In the genomic region with DNA sequence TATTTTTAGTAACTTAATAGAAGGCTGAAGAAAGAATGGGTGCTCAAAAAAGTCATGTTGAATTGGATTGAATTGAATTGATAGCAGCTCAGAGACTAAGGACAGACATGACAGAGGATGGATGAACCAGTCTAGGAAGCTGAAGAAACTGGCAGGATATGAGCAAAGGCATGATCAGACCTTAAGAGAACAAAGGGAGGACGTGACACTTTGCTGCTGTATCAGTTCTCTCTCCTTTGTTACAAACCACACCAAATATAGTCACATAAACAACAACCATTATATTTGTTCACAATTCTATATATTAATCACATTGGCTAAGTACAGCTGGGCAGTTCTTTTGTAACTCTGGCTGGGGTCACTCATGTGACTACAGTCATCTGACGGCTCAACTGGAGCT, we compare ENCODE assay signal across 23 cellular contexts.
"Had no signal": no experiment of that assay in that cellular context is flagged by ENCODE, and none has a peak within 500 bp of the region (broad histone marks: within the 10 kb centered on the region; RNA-seq: fewer than 3 reads in every experiment).

No MANE protein-coding gene starts in this region.

- ATAC-seq: activated CD8-positive, alpha-beta T cell treated with anti-CD3 and anti-CD28 coated beads, Interleukin-2, amount 10 ng/mL, durations not matched to agents 7 days and 5 days; activated T-cell treated with anti-CD3 and anti-CD28 coated beads, Interleukin-2, amount 50 U/mL, for 4 hours; body of pancreas; left colon; pancreas; sciatic nerve had no signal

- H3K9me3 Mint-ChIP-seq: activated CD4-positive, alpha-beta T cell treated with anti-CD3 and anti-CD28 coated beads, Interleukin-2, amount 10 ng/mL, durations not matched to agents 7 days and 5 days; activated naive CD4-positive, alpha-beta T cell treated with anti-CD3 and anti-CD28 coated beads for 36 hours; activated T-cell treated with anti-CD3 and anti-CD28 coated beads, Interleukin-2, amount 50 U/mL, for 4 hours; central memory CD8-positive, alpha-beta T cell had no signal

- H3K4me1 Mint-ChIP-seq: activated CD4-positive, alpha-beta T cell treated with anti-CD3 and anti-CD28 coated beads, Interleukin-2, amount 10 ng/mL, durations not matched to agents 7 days and 5 days; central memory CD8-positive, alpha-beta T cell had no signal

- H3K27me3 ChIP-seq: body of pancreas, colonic mucosa, esophagus squamous epithelium, stomach, testis, upper lobe of left lung had no signal

- H3K36me3 ChIP-seq: colonic mucosa, esophagus squamous epithelium, pancreas, stomach, upper lobe of left lung had no signal

- H3K4me1 ChIP-seq: body of pancreas, colonic mucosa, esophagus squamous epithelium, pancreas, stomach, testis had no signal

- H3K27me3 Mint-ChIP-seq: central memory CD8-positive, alpha-beta T cell had no signal

- H3K4me3 ChIP-seq: body of pancreas, colonic mucosa, esophagus squamous epithelium, lung, pancreas, smooth muscle cell, stomach, testis, upper lobe of left lung had no signal

- H3K27ac Mint-ChIP-seq: activated CD4-positive, alpha-beta T cell treated with anti-CD3 and anti-CD28 coated beads, Interleukin-2, amount 10 ng/mL, durations not matched to agents 7 days and 5 days; activated CD8-positive, alpha-beta T cell treated with anti-CD3 and anti-CD28 coated beads, Interleukin-2, amount 10 ng/mL, durations not matched to agents 7 days and 5 days; activated naive CD4-positive, alpha-beta T cell treated with anti-CD3 and anti-CD28 coated beads for 36 hours had no signal

- FAIRE-seq: endometrium, islet of Langerhans, pancreas had no signal

- H3K27ac ChIP-seq: body of pancreas, colonic mucosa, esophagus squamous epithelium, pancreas, stomach, testis, upper lobe of left lung had no signal

- DNase-seq: activated CD4-positive, alpha-beta T cell treated with anti-CD3 and anti-CD28 coated beads, Interleukin-2, amount 10 ng/mL, durations not matched to agents 7 days and 5 days; activated CD8-positive, alpha-beta T cell treated with anti-CD3 and anti-CD28 coated beads, Interleukin-2, amount 10 ng/mL, durations not matched to agents 7 days and 5 days; activated naive CD4-positive, alpha-beta T cell treated with anti-CD3 and anti-CD28 coated beads for 36 hours; activated T-cell treated with anti-CD3 and anti-CD28 coated beads, Interleukin-2, amount 50 U/mL, for 4 hours; body of pancreas; colonic mucosa; esophagus squamous epithelium; glutamatergic neuron; hippocampal formation; left colon; pancreas; stimulated activated CD4-positive, alpha-beta T cell treated with anti-CD3 and anti-CD28 coated beads, Interleukin-4, amount 100 ng/mL, for 1 hour; stomach; T-helper 1 cell; T-helper 9 cell; testis; upper lobe of left lung had no signal

- H3K4me3 Mint-ChIP-seq: activated CD4-positive, alpha-beta T cell treated with anti-CD3 and anti-CD28 coated beads, Interleukin-2, amount 10 ng/mL, durations not matched to agents 7 days and 5 days; activated CD8-positive, alpha-beta T cell treated with anti-CD3 and anti-CD28 coated beads, Interleukin-2, amount 10 ng/mL, durations not matched to agents 7 days and 5 days; activated naive CD4-positive, alpha-beta T cell treated with anti-CD3 and anti-CD28 coated beads for 36 hours; activated T-cell treated with anti-CD3 and anti-CD28 coated beads, Interleukin-2, amount 50 U/mL, for 4 hours; central memory CD8-positive, alpha-beta T cell had no signal

- H3K9me3 ChIP-seq: body of pancreas, colonic mucosa, esophagus squamous epithelium, stomach, testis, upper lobe of left lung had no signal
